In genomic region chr22:49935561-49935960, GRCh38 we compare ENCODE assay signal across 1 cellular context.
TF ChIP-seq lines count a peak whose summit lies in the region.

No MANE protein-coding gene starts in this region.

TF ChIP-seq in K562, 482 proteins besides CTCF, POLR2A, EP300 and RAD21:
- TF ChIP-seq RREB1 (CRISPR knock-in tag; IDR thresholded peaks at IDR 0.05): no peak
- TF ChIP-seq ZNF639 (CRISPR knock-in tag; conservative IDR thresholded peaks at IDR 0.05 in 1 of 2, IDR thresholded peaks at IDR 0.05 in 1 of 2): 0 out of 4 replicates have a peak, but pooled peaks of 1 of the 2 experiments have one; percentile 10
TF ChIP-seq in K562: peak in this region for 1.
